27 cellular contexts compared by ENCODE assay signal in genomic region chr11:11672101-11672500, GRCh38. TPM values are rescaled to one million over a fixed set of nuclear protein-coding genes. Genes with fewer than 3 reads are reported as not detected.
"Had no signal": no experiment of that assay in that cellular context is flagged by ENCODE, and none has a peak within 500 bp of the region (broad histone marks: within the 10 kb centered on the region; RNA-seq: fewer than 3 reads in every experiment).

No MANE protein-coding gene starts in this region.

- FAIRE-seq: islet of Langerhans, pancreas, small intestine had no signal

- H3K27me3 ChIP-seq: pancreas, thyroid gland, transverse colon, upper lobe of left lung, vagina had no signal

- ATAC-seq: mucosa of descending colon; naive thymus-derived CD8-positive, alpha-beta T cell; pancreas; sciatic nerve; stimulated activated naive CD8-positive, alpha-beta T cell treated with anti-CD3 and anti-CD28 coated beads, Interleukin-15, amount 100 ng/mL, for 72 hours had no signal

- H3K36me3 ChIP-seq: left ventricle myocardium inferior, pancreas, prostate gland, spleen, thyroid gland, transverse colon, upper lobe of left lung, vagina had no signal

- H3K4me3 ChIP-seq: left ventricle myocardium inferior, lung, mucosa of descending colon, pancreas, prostate gland, spleen, thyroid gland, transverse colon, upper lobe of left lung, vagina had no signal

- H3K27ac ChIP-seq: left ventricle myocardium inferior, pancreas, prostate gland, spleen, thyroid gland, transverse colon, upper lobe of left lung, vagina had no signal

- H3K4me3 Mint-ChIP-seq: immature natural killer cell; naive thymus-derived CD8-positive, alpha-beta T cell; nephron; neural crest cell; stimulated activated effector memory CD8-positive, alpha-beta T cell treated with anti-CD3 and anti-CD28 coated beads, Interleukin-12 subunit alpha, Interleukin-12 subunit beta, amount 100 ng/mL, for 72 hours; stimulated activated naive CD8-positive, alpha-beta T cell treated with anti-CD3 and anti-CD28 coated beads, Interleukin-15, amount 100 ng/mL, for 72 hours had no signal

- H3K36me3 Mint-ChIP-seq: immature natural killer cell; stimulated activated effector memory CD8-positive, alpha-beta T cell treated with anti-CD3 and anti-CD28 coated beads, Interleukin-12 subunit alpha, Interleukin-12 subunit beta, amount 100 ng/mL, for 72 hours had no signal

- DNase-seq: hippocampal formation; immature natural killer cell; left ventricle myocardium inferior; midbrain; mucosa of descending colon; naive thymus-derived CD8-positive, alpha-beta T cell; pancreas; posterior cingulate gyrus; retina; right cardiac atrium; small intestine; spleen; stimulated activated CD4-positive, alpha-beta T cell treated with anti-CD3 and anti-CD28 coated beads, Interleukin-4, amount 100 ng/mL, for 24 hours; stimulated activated naive CD4-positive, alpha-beta T cell treated with Interleukin-2 at 50 U/mL for 16 hours; stimulated activated naive CD8-positive, alpha-beta T cell treated with anti-CD3 and anti-CD28 coated beads, Interleukin-15, amount 100 ng/mL, for 72 hours; substantia nigra; thyroid gland; transverse colon had no signal

- H3K27ac Mint-ChIP-seq: immature natural killer cell; naive thymus-derived CD8-positive, alpha-beta T cell; nephron; stimulated activated effector memory CD8-positive, alpha-beta T cell treated with anti-CD3 and anti-CD28 coated beads, Interleukin-12 subunit alpha, Interleukin-12 subunit beta, amount 100 ng/mL, for 72 hours had no signal

- H3K9me3 Mint-ChIP-seq: immature natural killer cell; stimulated activated naive CD8-positive, alpha-beta T cell treated with anti-CD3 and anti-CD28 coated beads, Interleukin-15, amount 100 ng/mL, for 72 hours had no signal

- H3K4me1 Mint-ChIP-seq: immature natural killer cell; naive thymus-derived CD8-positive, alpha-beta T cell; stimulated activated effector memory CD8-positive, alpha-beta T cell treated with anti-CD3 and anti-CD28 coated beads, Interleukin-12 subunit alpha, Interleukin-12 subunit beta, amount 100 ng/mL, for 72 hours; stimulated activated naive CD8-positive, alpha-beta T cell treated with anti-CD3 and anti-CD28 coated beads, Interleukin-15, amount 100 ng/mL, for 72 hours had no signal

- H3K4me1 ChIP-seq: pancreas, prostate gland, spleen had no signal

- H3K9me3 ChIP-seq: left ventricle myocardium inferior, mucosa of descending colon, pancreas, prostate gland, thyroid gland, transverse colon, upper lobe of left lung, vagina had no signal

RNA-seq across cellular contexts. Expression of gene GALNT18, which starts 50.3 kb away (rescaled TPM):
- total RNA-seq: naive thymus-derived CD8-positive, alpha-beta T cell had no signal
- polyA plus RNA-seq: naive thymus-derived CD8-positive, alpha-beta T cell had no signal
